Comparison of ENCODE assay signal across 13 cellular contexts in genomic region chr10:109427421-109427820, GRCh38.
DNase-seq lines count a peak whose midpoint lies in the region; ATAC-seq, FAIRE-seq and TF ChIP-seq lines count a peak whose summit lies in the region.
"Had no signal": no experiment of that assay in that cellular context is flagged by ENCODE, and none has a peak within 500 bp of the region (broad histone marks: within the 10 kb centered on the region; RNA-seq: fewer than 3 reads in every experiment).

No MANE protein-coding gene starts in this region.

- TF ChIP-seq POLR2A in esophagus muscularis mucosa (IDR thresholded peaks at IDR 0.05; ENCODE audit: low read depth) (no peak), body of pancreas (IDR thresholded peaks at IDR 0.05) (no peak)

- no peaks in the 10 kb centered on the region for H3K4me1 Mint-ChIP-seq in osteocyte (ENCODE audit: unreplicated experiment)
- H3K4me1 Mint-ChIP-seq in activated T-helper 2 cell treated with anti-CD3 and anti-CD28 coated beads, Interferon-gamma antibody, Interleukin-2, Interleukin-4, amounts not matched to agents 10 μg/mL and 5 μg/mL and 100 μg/mL, durations not matched to agents 14 hours and 24 hours and 36 hours (ENCODE audit: low read depth): no peaks in the 10 kb centered on the region
- H3K4me1 Mint-ChIP-seq: T-helper 17 cell had no signal

- H3K4me3 ChIP-seq in esophagus muscularis mucosa (no peak overlapping the region), body of pancreas (no peak overlapping the region)
- H3K4me3 ChIP-seq: skin epidermis had no signal

- H3K36me3 Mint-ChIP-seq in osteocyte (ENCODE audit: unreplicated experiment): no peaks in the 10 kb centered on the region
- no peaks in the 10 kb centered on the region for H3K36me3 Mint-ChIP-seq in activated T-helper 2 cell treated with anti-CD3 and anti-CD28 coated beads, Interferon-gamma antibody, Interleukin-2, Interleukin-4, amounts not matched to agents 10 μg/mL and 5 μg/mL and 100 μg/mL, durations not matched to agents 14 hours and 24 hours and 36 hours (ENCODE audit: low read depth)

- no peak for TF ChIP-seq EP300 in esophagus muscularis mucosa (IDR thresholded peaks at IDR 0.05)

- H3K4me1 ChIP-seq in esophagus muscularis mucosa: peaks cover 0 to 21% (median 11%) of the 10 kb centered on the region in 4 donors
- no peaks in the 10 kb centered on the region for H3K4me1 ChIP-seq in body of pancreas

- peak; percentile 12 to 35 (median 18) for TF ChIP-seq CTCF in esophagus muscularis mucosa (IDR thresholded peaks at IDR 0.05)
- TF ChIP-seq CTCF in osteocyte (IDR thresholded peaks at IDR 0.05): peak; percentile 26
- no peak for TF ChIP-seq CTCF in body of pancreas (IDR thresholded peaks at IDR 0.05)

- ATAC-seq in body of pancreas: no peak
- ATAC-seq: left lobe of liver, T-helper 17 cell had no signal

- intact Hi-C loops in esophagus muscularis mucosa (cut with DNase I) (no loop called here), body of pancreas (cut with DNase I) (no loop called here)
- intact Hi-C loops in activated T-helper 2 cell treated with anti-CD3 and anti-CD28 coated beads, Interferon-gamma antibody, Interleukin-2, Interleukin-4, amounts not matched to agents 10 μg/mL and 5 μg/mL and 100 μg/mL, durations not matched to agents 14 hours and 24 hours and 36 hours (cut with micrococcal nuclease): no loop called here

- H3K9me3 Mint-ChIP-seq in osteocyte (ENCODE audit: unreplicated experiment): no peaks in the 10 kb centered on the region
- no peaks in the 10 kb centered on the region for H3K9me3 Mint-ChIP-seq in activated T-helper 2 cell treated with anti-CD3 and anti-CD28 coated beads, Interferon-gamma antibody, Interleukin-2, Interleukin-4, amounts not matched to agents 10 μg/mL and 5 μg/mL and 100 μg/mL, durations not matched to agents 14 hours and 24 hours and 36 hours

- DNase-seq in EH (ENCODE audit: low read depth) (peak; percentile 48), RCC 7860 (ENCODE audit: low spot score) (peak; percentile 14), esophagus muscularis mucosa (ENCODE audit: extremely low spot score) (no peak), osteocyte (ENCODE audit: extremely low spot score, unreplicated experiment) (no peak), body of pancreas (no peak), NCI-H2029 treated with DMSO at 0.1 percent for 48 hours (lab: John Stamatoyannopoulos, UW) (no peak), GDM1 (lab: John Stamatoyannopoulos, UW) (no peak)
- no peak for DNase-seq in activated T-helper 2 cell treated with anti-CD3 and anti-CD28 coated beads, Interferon-gamma antibody, Interleukin-2, Interleukin-4, amounts not matched to agents 10 μg/mL and 5 μg/mL and 100 μg/mL, durations not matched to agents 14 hours and 24 hours and 36 hours (ENCODE audit: low spot score)
- DNase-seq: NCI-H1105 treated with DMSO at 0.1 percent for 48 hours, T-helper 17 cell had no signal

- no peak overlapping the region for H3K4me3 Mint-ChIP-seq in osteocyte (ENCODE audit: unreplicated experiment)
- H3K4me3 Mint-ChIP-seq in activated T-helper 2 cell treated with anti-CD3 and anti-CD28 coated beads, Interferon-gamma antibody, Interleukin-2, Interleukin-4, amounts not matched to agents 10 μg/mL and 5 μg/mL and 100 μg/mL, durations not matched to agents 14 hours and 24 hours and 36 hours (ENCODE audit: low read depth): no peak overlapping the region
- H3K4me3 Mint-ChIP-seq: T-helper 17 cell had no signal

- no peaks in the 10 kb centered on the region for H3K27me3 ChIP-seq in esophagus muscularis mucosa
- H3K27me3 ChIP-seq in body of pancreas: no peaks in the 10 kb centered on the region
- H3K27me3 ChIP-seq: neutrophil had no signal

- H3K27me3 Mint-ChIP-seq in osteocyte (ENCODE audit: unreplicated experiment): peaks cover 5% of the 10 kb centered on the region
- H3K27me3 Mint-ChIP-seq in activated T-helper 2 cell treated with anti-CD3 and anti-CD28 coated beads, Interferon-gamma antibody, Interleukin-2, Interleukin-4, amounts not matched to agents 10 μg/mL and 5 μg/mL and 100 μg/mL, durations not matched to agents 14 hours and 24 hours and 36 hours (ENCODE audit: low read depth): no peaks in the 10 kb centered on the region
- H3K27me3 Mint-ChIP-seq: T-helper 17 cell had no signal

- H3K36me3 ChIP-seq in esophagus muscularis mucosa (no peaks in the 10 kb centered on the region), body of pancreas (replicated peaks in 1 of 2; ENCODE audit: insufficient read depth in 1 of 2, low read depth in 2 of 2) (no peaks in the 10 kb centered on the region)
- H3K36me3 ChIP-seq: neutrophil had no signal

- no peaks in the 10 kb centered on the region for H3K9me3 ChIP-seq in esophagus muscularis mucosa
- no peaks in the 10 kb centered on the region for H3K9me3 ChIP-seq in body of pancreas
- H3K9me3 ChIP-seq: neutrophil had no signal

- H3K27ac Mint-ChIP-seq in osteocyte (ENCODE audit: unreplicated experiment): no peak overlapping the region
- H3K27ac Mint-ChIP-seq in activated T-helper 2 cell treated with anti-CD3 and anti-CD28 coated beads, Interferon-gamma antibody, Interleukin-2, Interleukin-4, amounts not matched to agents 10 μg/mL and 5 μg/mL and 100 μg/mL, durations not matched to agents 14 hours and 24 hours and 36 hours: no peak overlapping the region
- H3K27ac Mint-ChIP-seq: T-helper 17 cell had no signal

- H3K27ac ChIP-seq in esophagus muscularis mucosa (replicated peaks in 1 of 4): no peak overlapping the region
- H3K27ac ChIP-seq in body of pancreas: no peak overlapping the region
- H3K27ac ChIP-seq: neutrophil, skin epidermis had no signal

- FAIRE-seq in RCC 7860 (lab: Jason Lieb, UNC): peak; percentile 15

- 44% methylated on average over 2 of the region's 2 CpGs for WGBS in esophagus muscularis mucosa
- WGBS in body of pancreas, 2 donors: 26 to 45% methylated on average over 2 of the region's 2 CpGs

Comparison
In these comparisons a context has a peak if more than half of its experiments do, and no peak if none do; other contexts are left out.
1. DNase-seq: peak in EH (single experiment) and RCC 7860 (single experiment); none in esophagus muscularis mucosa (single experiment), osteocyte (single experiment), body of pancreas (0 of 4), NCI-H2029 treated with DMSO at 0.1 percent for 48 hours (single experiment), GDM1 (single experiment) and activated T-helper 2 cell treated with anti-CD3 and anti-CD28 coated beads, Interferon-gamma antibody, Interleukin-2, Interleukin-4, amounts not matched to agents 10 μg/mL and 5 μg/mL and 100 μg/mL, durations not matched to agents 14 hours and 24 hours and 36 hours (single experiment).
2. CTCF ChIP-seq: peak in esophagus muscularis mucosa (3 of 3) and osteocyte (single experiment); none in body of pancreas (0 of 7).